ENCODE assay signal across 1 cellular context in genomic region chr10:63260103-63260859, GRCh38.
TF ChIP-seq lines count a peak whose summit lies in the region.

No MANE protein-coding gene starts in this region.

TF ChIP-seq in WTC11, 78 proteins besides CTCF, POLR2A, EP300 and RAD21 (continued from another document):
- TF ChIP-seq AFF4 (CRISPR knock-in tag; IDR thresholded peaks at IDR 0.05; ENCODE audit: borderline replicate concordance) (no peak), GABPB1 (CRISPR knock-in tag; IDR thresholded peaks at IDR 0.05) (no peak), ERG (CRISPR knock-in tag; IDR thresholded peaks at IDR 0.05) (no peak), AR (CRISPR knock-in tag; IDR thresholded peaks at IDR 0.05) (no peak), ZBTB21 (CRISPR knock-in tag; IDR thresholded peaks at IDR 0.05; ENCODE audit: borderline replicate concordance) (no peak), ZNF396 (CRISPR knock-in tag; IDR thresholded peaks at IDR 0.05; ENCODE audit: borderline replicate concordance) (no peak), ZNF512 (CRISPR knock-in tag; IDR thresholded peaks at IDR 0.05; ENCODE audit: borderline replicate concordance) (no peak), ZNF138 (CRISPR knock-in tag; conservative IDR thresholded peaks at IDR 0.05) (no peak), NR3C1 (CRISPR knock-in tag; conservative IDR thresholded peaks at IDR 0.05; ENCODE audit: low read depth) (no peak), MYBL2 (CRISPR knock-in tag; IDR thresholded peaks at IDR 0.05) (no peak), JUN (CRISPR knock-in tag; IDR thresholded peaks at IDR 0.05) (no peak), CBFB (CRISPR knock-in tag; IDR thresholded peaks at IDR 0.05; ENCODE audit: low read depth) (no peak), ZNF423 (CRISPR knock-in tag; IDR thresholded peaks at IDR 0.05) (no peak), USF1 (CRISPR knock-in tag; IDR thresholded peaks at IDR 0.05) (no peak), SMAD4 (CRISPR knock-in tag; IDR thresholded peaks at IDR 0.05) (no peak), TP53 (CRISPR knock-in tag; IDR thresholded peaks at IDR 0.05) (no peak)
